ENCODE assay signal across 20 cellular contexts in genomic region chr7:76513817-76514799, GRCh38. TPM values are rescaled to one million over a fixed set of nuclear protein-coding genes. Genes with fewer than 3 reads are reported as not detected.
DNase-seq lines count a peak whose midpoint lies in the region; ATAC-seq and TF ChIP-seq lines count a peak whose summit lies in the region.
"Had no signal": no experiment of that assay in that cellular context is flagged by ENCODE, and none has a peak within 500 bp of the region (broad histone marks: within the 10 kb centered on the region; RNA-seq: fewer than 3 reads in every experiment).

No MANE protein-coding gene starts in this region.

- H2BK20ac ChIP-seq in H9 (ENCODE audit: low read depth, low read length, poor library complexity, severe bottlenecking) = no peak overlapping the region

- no peaks in the 10 kb centered on the region for H3K79me1 ChIP-seq in H9 (ENCODE audit: insufficient read depth, low read depth, low read length, poor library complexity, severe bottlenecking)

- no peak overlapping the region for H2BK15ac ChIP-seq in H9 (ENCODE audit: low read depth, low read length)

- H2AFZ ChIP-seq in H9 (ENCODE audit: low read length) = no peak overlapping the region

- H3K9ac ChIP-seq in BLaER1 (no peak overlapping the region), H9 (ENCODE audit: extremely low read depth, insufficient read length, low read length) (no peak overlapping the region)

- H2AK5ac ChIP-seq in H9 (ENCODE audit: insufficient read length, low read length) = no peak overlapping the region

- no peaks in the 10 kb centered on the region for H3K79me2 ChIP-seq in H9 (ENCODE audit: insufficient read depth, low read length)

- H3K18ac ChIP-seq in H9 (ENCODE audit: insufficient read length, low read depth, low read length) = no peak overlapping the region

- no peak overlapping the region for H3K27ac Mint-ChIP-seq in H9
- peak overlapping the region; percentile 73 for H3K27ac Mint-ChIP-seq in glutamatergic neuron (ENCODE audit: unreplicated experiment)
- peak overlapping the region; percentile 49 for H3K27ac Mint-ChIP-seq in progenitor cell of endocrine pancreas

- no peaks in the 10 kb centered on the region for H3K27me3 Mint-ChIP-seq in H9 (ENCODE audit: low read depth)
- peaks cover 2% of the 10 kb centered on the region for H3K27me3 Mint-ChIP-seq in glutamatergic neuron (ENCODE audit: unreplicated experiment)
- H3K27me3 Mint-ChIP-seq in progenitor cell of endocrine pancreas = no peaks in the 10 kb centered on the region

- H4K8ac ChIP-seq in H9 (replicated peaks; ENCODE audit: insufficient read length, low read depth, low read length) = no peak overlapping the region

- H3K4me2 ChIP-seq in BLaER1 = peak overlapping the region; percentile 75
- H3K4me2 ChIP-seq in H9 (ENCODE audit: insufficient read depth, insufficient read length, low read length) = no peak overlapping the region

- H2BK5ac ChIP-seq in H9 (ENCODE audit: insufficient read length, low read length) = no peak overlapping the region

- no peak overlapping the region for H3T11ph ChIP-seq in H9 (ENCODE audit: low read length)

- no peaks in the 10 kb centered on the region for H3K23me2 ChIP-seq in H9 (ENCODE audit: insufficient read length, low read depth, low read length, poor library complexity, severe bottlenecking)

- H3K4me1 ChIP-seq in BLaER1 (peaks cover 37% of the 10 kb centered on the region), H9 (ENCODE audit: insufficient read depth, low read length) (peaks cover 3% of the 10 kb centered on the region; the same call in 1 of the 2 replicates)
- no peaks in the 10 kb centered on the region for H3K4me1 ChIP-seq in effector memory CD4-positive, alpha-beta T cell (ENCODE audit: control insufficient read depth, insufficient read depth, low read length, poor library complexity, severe bottlenecking)
- H3K4me1 ChIP-seq: breast epithelium had no signal

- no peak overlapping the region for H4K91ac ChIP-seq in H9 (ENCODE audit: insufficient read length, low read depth, low read length)

- H3K27me3 ChIP-seq in BLaER1 (no peaks in the 10 kb centered on the region), H9 (ENCODE audit: insufficient read depth, low read length) (no peaks in the 10 kb centered on the region)
- H3K27me3 ChIP-seq in effector memory CD4-positive, alpha-beta T cell (replicated peaks; ENCODE audit: control insufficient read depth, insufficient read depth, low read length, poor library complexity, severe bottlenecking) = no peaks in the 10 kb centered on the region
- H3K27me3 ChIP-seq: adrenal gland, breast epithelium had no signal

- no CpG with 5 or more reads among the region's 29 CpGs for WGBS in H9 (ENCODE audit: extremely low coverage, insufficient read length, low lambda C conversion rate)

- no peaks in the 10 kb centered on the region for H3K9me3 Mint-ChIP-seq in H9
- H3K9me3 Mint-ChIP-seq in glutamatergic neuron (ENCODE audit: unreplicated experiment) = peaks cover 6% of the 10 kb centered on the region
- no peaks in the 10 kb centered on the region for H3K9me3 Mint-ChIP-seq in progenitor cell of endocrine pancreas (ENCODE audit: low read depth)
- H3K9me3 Mint-ChIP-seq: naive thymus-derived CD4-positive, alpha-beta T cell had no signal

- no peak overlapping the region for H2BK12ac ChIP-seq in H9 (ENCODE audit: insufficient read length, low read depth, low read length)

- H3K56ac ChIP-seq in H9 (ENCODE audit: insufficient read length, low read depth, low read length) = no peak overlapping the region

- ATAC-seq in GM21367 (IDR thresholded peaks at IDR 0.05; ENCODE audit: unreplicated experiment) = no peak
- ATAC-seq: naive thymus-derived CD4-positive, alpha-beta T cell had no signal

- H3K36me3 Mint-ChIP-seq in H9 (ENCODE audit: insufficient read depth in 1 of 3, low read depth in 3 of 3) = no peaks in the 10 kb centered on the region
- no peaks in the 10 kb centered on the region for H3K36me3 Mint-ChIP-seq in glutamatergic neuron (ENCODE audit: unreplicated experiment)
- H3K36me3 Mint-ChIP-seq in progenitor cell of endocrine pancreas (ENCODE audit: insufficient read depth) = no peaks in the 10 kb centered on the region
- H3K36me3 Mint-ChIP-seq: naive thymus-derived CD4-positive, alpha-beta T cell had no signal

- H3K9me3 ChIP-seq in BLaER1 = no peaks in the 10 kb centered on the region
- no peaks in the 10 kb centered on the region for H3K9me3 ChIP-seq in H9 (ENCODE audit: control insufficient read depth, low read depth, low read length)
- H3K9me3 ChIP-seq in effector memory CD4-positive, alpha-beta T cell (ENCODE audit: control insufficient read depth, low read length) = no peaks in the 10 kb centered on the region
- H3K9me3 ChIP-seq: adrenal gland, breast epithelium, tibial artery had no signal

- H3K4me3 Mint-ChIP-seq in H9 (no peak overlapping the region; a peak in 1 of 5 replicates), glutamatergic neuron (ENCODE audit: unreplicated experiment) (no peak overlapping the region), progenitor cell of endocrine pancreas (ENCODE audit: low read depth) (no peak overlapping the region)
- H3K4me3 Mint-ChIP-seq: naive thymus-derived CD4-positive, alpha-beta T cell had no signal

- TF ChIP-seq CTCF in H9 (conservative IDR thresholded peaks at IDR 0.05) (no peak), glutamatergic neuron (IDR thresholded peaks at IDR 0.05; ENCODE audit: partially characterized antibody, unreplicated experiment) (no peak), progenitor cell of endocrine pancreas (IDR thresholded peaks at IDR 0.05; ENCODE audit: unreplicated experiment) (no peak)

- no peak overlapping the region for H3K4me3 ChIP-seq in BLaER1
- H3K4me3 ChIP-seq in effector memory CD4-positive, alpha-beta T cell (ENCODE audit: insufficient read depth, low read depth, low read length, poor library complexity, severe bottlenecking) = no peak overlapping the region
- H3K4me3 ChIP-seq: adrenal gland, breast epithelium, skin epidermis, tibial artery had no signal

- H3K14ac ChIP-seq in H9 (ENCODE audit: insufficient read depth, low read length) = no peak overlapping the region; the same call in 1 of the 2 replicates

- no peak overlapping the region for H4K5ac ChIP-seq in H9 (ENCODE audit: insufficient read length, low read depth, low read length)

- DNase-seq in H9 = peak; percentile 21
- DNase-seq in glutamatergic neuron = no peak
- DNase-seq in progenitor cell of endocrine pancreas (ENCODE audit: low spot score, unreplicated experiment) = no peak
- no peak for DNase-seq in effector memory CD4-positive, alpha-beta T cell
- no peak for DNase-seq in NCI-H774 (lab: John Stamatoyannopoulos, UW)
- DNase-seq in T-helper 2 cell = no peak
- DNase-seq: activated CD4-positive, alpha-beta T cell treated with anti-CD3 and anti-CD28 coated beads, Interleukin-2, amount 50 U/mL, for 1 hour; cortex of kidney; naive thymus-derived CD4-positive, alpha-beta T cell; NCI-H1417 treated with DMSO at 0.1 percent for 48 hours; NCI-H526; OCI-M1; stimulated activated naive CD4-positive, alpha-beta T cell had no signal

- H3K4me1 Mint-ChIP-seq in H9 (peaks cover 4 to 8% of the 10 kb centered on the region in 2 experiments), glutamatergic neuron (ENCODE audit: low read depth, unreplicated experiment) (peaks cover 2% of the 10 kb centered on the region), progenitor cell of endocrine pancreas (ENCODE audit: low read depth) (no peaks in the 10 kb centered on the region)

- no peak overlapping the region for H3K4ac ChIP-seq in H9 (ENCODE audit: low read depth, low read length)

- no peak overlapping the region for H2BK120ac ChIP-seq in H9 (ENCODE audit: low read depth, low read length, poor library complexity, severe bottlenecking)

- no peak overlapping the region for H3K27ac ChIP-seq in BLaER1
- H3K27ac ChIP-seq in H9 (ENCODE audit: insufficient read length, low read depth, low read length) = no peak overlapping the region
- H3K27ac ChIP-seq in effector memory CD4-positive, alpha-beta T cell (ENCODE audit: insufficient read depth, low read length, poor library complexity, severe bottlenecking) = no peak overlapping the region
- H3K27ac ChIP-seq: skin epidermis, tibial artery had no signal

- H3K23ac ChIP-seq in H9 (ENCODE audit: insufficient read length, low read depth, low read length) = no peak overlapping the region

- no peaks in the 10 kb centered on the region for H4K20me1 ChIP-seq in BLaER1
- no peaks in the 10 kb centered on the region for H4K20me1 ChIP-seq in H9 (ENCODE audit: control insufficient read depth, insufficient read depth, insufficient read length)

- no peaks in the 10 kb centered on the region for H3K36me3 ChIP-seq in BLaER1
- H3K36me3 ChIP-seq in effector memory CD4-positive, alpha-beta T cell (ENCODE audit: control insufficient read depth, insufficient read depth, low read length) = no peaks in the 10 kb centered on the region
- H3K36me3 ChIP-seq: adrenal gland, breast epithelium, tibial artery had no signal

RNA-seq across cellular contexts. Expression of gene UPK3B, which starts 3.8 kb away (rescaled TPM):
- total RNA-seq in H9 (2021) (2.1 and 3.5 TPM in 2 replicates), glutamatergic neuron (ENCODE audit: unreplicated experiment) (6.5 TPM), progenitor cell of endocrine pancreas (1.7 and 4.7 TPM in 2 replicates)

RNA-seq across cellular contexts. Expression of gene SPDYE16, which starts 29.0 kb away (rescaled TPM):
- total RNA-seq in H9 (2021) (not detected in 2 replicates), glutamatergic neuron (ENCODE audit: unreplicated experiment) (0.20 TPM), progenitor cell of endocrine pancreas (0.31 and 0.47 TPM in 2 replicates)
- total RNA-seq: lung microvascular endothelial cell had no signal

RNA-seq across cellular contexts. Expression of gene DTX2, which starts 52.6 kb away (rescaled TPM):
- total RNA-seq in H9 (2021) = 43.1 and 48.8 TPM in 2 replicates
- total RNA-seq in glutamatergic neuron (ENCODE audit: unreplicated experiment) = 23.3 TPM
- 38.2 and 55.6 TPM in 2 replicates for total RNA-seq in progenitor cell of endocrine pancreas

Comparison
In these comparisons a context has a peak if more than half of its experiments do, and no peak if none do; other contexts are left out.
1. H3K27ac Mint-ChIP-seq: peak in glutamatergic neuron (single experiment) and progenitor cell of endocrine pancreas (single experiment); none in H9 (0 of 3).